Comparison of ENCODE assay signal across 35 cellular contexts in the genomic region with DNA sequence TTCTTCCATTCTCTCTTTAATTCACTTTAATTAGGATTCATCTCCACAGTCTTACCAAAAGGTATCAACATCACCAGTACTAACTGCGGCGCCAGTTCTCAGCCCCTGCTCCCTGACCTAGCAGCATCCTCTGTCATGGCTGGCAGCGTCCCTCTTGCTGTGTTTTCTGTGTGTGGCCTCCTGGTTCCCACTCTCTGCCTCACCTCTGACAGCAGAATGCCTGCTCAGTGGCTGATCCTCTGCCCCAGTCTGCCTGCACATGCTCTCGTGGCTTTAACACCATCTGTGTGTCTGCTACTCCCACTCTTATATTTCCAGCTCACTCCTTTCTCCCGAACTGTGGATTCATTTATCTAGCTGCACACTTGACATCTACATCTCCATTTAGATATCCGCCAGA.
"Had no signal": no experiment of that assay in that cellular context is flagged by ENCODE, and none has a peak within 500 bp of the region (broad histone marks: within the 10 kb centered on the region; RNA-seq: fewer than 3 reads in every experiment).

No MANE protein-coding gene starts in this region.

- ATAC-seq: activated T-cell treated with anti-CD3 and anti-CD28 coated beads, Interleukin-2, amount 50 U/mL, for 4 hours; Panc1 had no signal

- H3K4me3 Mint-ChIP-seq: activated B cell treated with CpG ODN at 0.5 μM for 24 hours; activated CD4-positive, alpha-beta memory T cell treated with anti-CD3 and anti-CD28 coated beads for 36 hours; activated naive CD8-positive, alpha-beta T cell treated with anti-CD3 and anti-CD28 coated beads for 36 hours; activated T-cell treated with anti-CD3 and anti-CD28 coated beads, Interleukin-2, amount 50 U/mL, for 4 hours; activated T-helper 1 cell treated with anti-CD3 and anti-CD28 coated beads, Interleukin-12 subunit alpha, Interleukin-12 subunit beta, Interleukin-2, Interleukin-4 antibody, amounts not matched to agents 30 ng/mL and 10 ng/mL and 1 ng/mL, durations not matched to agents 14 hours and 24 hours and 36 hours; central memory CD8-positive, alpha-beta T cell had no signal

- H3K36me3 ChIP-seq: ascending aorta, cardiac muscle cell, SJCRH30 had no signal

- H3K36me3 Mint-ChIP-seq: activated CD4-positive, alpha-beta memory T cell treated with anti-CD3 and anti-CD28 coated beads for 36 hours; activated naive CD8-positive, alpha-beta T cell treated with anti-CD3 and anti-CD28 coated beads for 36 hours had no signal

- H3K4me1 Mint-ChIP-seq: activated B cell treated with CpG ODN at 0.5 μM for 24 hours; central memory CD8-positive, alpha-beta T cell had no signal

- H3K4me3 ChIP-seq: ascending aorta, cardiac muscle cell, SJCRH30 had no signal

- DNase-seq: activated B cell treated with CpG ODN at 0.5 μM for 24 hours; activated CD4-positive, alpha-beta memory T cell treated with anti-CD3 and anti-CD28 coated beads for 36 hours; activated CD4-positive, alpha-beta T cell treated with anti-CD3 and anti-CD28 coated beads for 4 hours; activated CD4-positive, alpha-beta T cell treated with anti-CD3 and anti-CD28 coated beads, Interleukin-2, amount 50 U/mL, for 1 hour; activated CD4-positive, CD25-positive, alpha-beta regulatory T cell treated with anti-CD3 and anti-CD28 coated beads, Interleukin-2, amount 50 U/mL, for 72 hours; activated CD8-positive, alpha-beta memory T cell treated with anti-CD3 and anti-CD28 coated beads, Interleukin-2, amount 50 U/mL, for 4 hours; activated naive CD4-positive, alpha-beta T cell treated with anti-CD3 and anti-CD28 coated beads, Interleukin-2, amount 50 U/mL, for 16 hours; activated naive CD8-positive, alpha-beta T cell treated with anti-CD3 and anti-CD28 coated beads for 36 hours; activated T-cell treated with anti-CD3 and anti-CD28 coated beads for 4 hours; activated T-cell treated with anti-CD3 and anti-CD28 coated beads, Interleukin-2, amount 50 U/mL, for 4 hours; MM.1S; NCI-H1092 treated with DMSO at 0.1 percent for 48 hours; NCI-H1417; NCI-H146; NCI-H187; NCI-H2029 treated with DMSO at 0.1 percent for 48 hours; NCI-H2107; NCI-H2171; NCI-H2227 treated with DMSO at 0.1 percent for 48 hours; NCI-H446; NCI-H510A treated with DMSO at 0.1 percent for 48 hours; NCI-H526 treated with DMSO at 0.1 percent for 48 hours; NCI-H774; SHP77; SJCRH30; SW 1271; T-helper 1 cell; T-helper 2 cell; T-helper 9 cell had no signal

- H3K9me3 Mint-ChIP-seq: activated B cell treated with CpG ODN at 0.5 μM for 24 hours; activated CD4-positive, alpha-beta memory T cell treated with anti-CD3 and anti-CD28 coated beads for 36 hours; activated naive CD8-positive, alpha-beta T cell treated with anti-CD3 and anti-CD28 coated beads for 36 hours; activated T-cell treated with anti-CD3 and anti-CD28 coated beads, Interleukin-2, amount 50 U/mL, for 4 hours had no signal

- H3K27me3 Mint-ChIP-seq: activated CD4-positive, alpha-beta memory T cell treated with anti-CD3 and anti-CD28 coated beads for 36 hours; central memory CD8-positive, alpha-beta T cell had no signal

- H3K27ac Mint-ChIP-seq: activated B cell treated with CpG ODN at 0.5 μM for 24 hours; activated CD4-positive, alpha-beta memory T cell treated with anti-CD3 and anti-CD28 coated beads for 36 hours; activated naive CD8-positive, alpha-beta T cell treated with anti-CD3 and anti-CD28 coated beads for 36 hours; activated T-helper 1 cell treated with anti-CD3 and anti-CD28 coated beads, Interleukin-12 subunit alpha, Interleukin-12 subunit beta, Interleukin-2, Interleukin-4 antibody, amounts not matched to agents 30 ng/mL and 10 ng/mL and 1 ng/mL, durations not matched to agents 14 hours and 24 hours and 36 hours had no signal

- H3K27me3 ChIP-seq: ascending aorta had no signal

- H3K27ac ChIP-seq: ascending aorta, cardiac muscle cell, SJCRH30, VCaP had no signal

- H3K9me3 ChIP-seq: ascending aorta, SJCRH30 had no signal

- H3K4me1 ChIP-seq: ascending aorta, SJCRH30 had no signal
